ENCODE assay signal across 2 cellular contexts in genomic region chr13:42526276-42526675, GRCh38.
TF ChIP-seq lines count a peak whose summit lies in the region.

No MANE protein-coding gene starts in this region.

TF ChIP-seq in liver, 16 proteins besides CTCF, POLR2A, EP300 and RAD21:
- TF ChIP-seq NR2F2 (IDR thresholded peaks at IDR 0.05) (no peak), EGR1 (IDR thresholded peaks at IDR 0.05; ENCODE audit: low read depth in 2 of 2) (no peak), ZBTB33 (IDR thresholded peaks at IDR 0.05) (no peak), MAX (IDR thresholded peaks at IDR 0.05) (no peak), GABPA (IDR thresholded peaks at IDR 0.05 in 1 of 2, conservative IDR thresholded peaks at IDR 0.05 in 1 of 2) (no peak), JUND (IDR thresholded peaks at IDR 0.05) (no peak), REST (IDR thresholded peaks at IDR 0.05) (no peak), FOXA1 (IDR thresholded peaks at IDR 0.05) (no peak), SP1 (IDR thresholded peaks at IDR 0.05) (no peak), HNF4A (conservative IDR thresholded peaks at IDR 0.05) (no peak), HNF4G (IDR thresholded peaks at IDR 0.05) (no peak), YY1 (IDR thresholded peaks at IDR 0.05) (no peak), RXRA (IDR thresholded peaks at IDR 0.05) (no peak), ATF3 (IDR thresholded peaks at IDR 0.05) (no peak), TAF1 (conservative IDR thresholded peaks at IDR 0.05) (no peak), FOXA2 (IDR thresholded peaks at IDR 0.05) (no peak)

TF ChIP-seq in HepG2, 621 proteins besides CTCF, POLR2A, EP300 and RAD21:
- TF ChIP-seq ZFP62 (CRISPR knock-in tag; IDR thresholded peaks at IDR 0.05): no peak
- no peak for TF ChIP-seq ZNF207 (IDR thresholded peaks at IDR 0.05; ENCODE audit: borderline replicate concordance)
- TF ChIP-seq ZNF709 (CRISPR knock-in tag; IDR thresholded peaks at IDR 0.05): no peak
- TF ChIP-seq ZNF878 (CRISPR knock-in tag; IDR thresholded peaks at IDR 0.05): no peak
- TF ChIP-seq ZNF781 (CRISPR knock-in tag; IDR thresholded peaks at IDR 0.05; ENCODE audit: borderline replicate concordance, not compliant biosample characterization): no peak
- no peak for TF ChIP-seq MYPOP (CRISPR knock-in tag; IDR thresholded peaks at IDR 0.05)
- no peak for TF ChIP-seq IKZF1 (IDR thresholded peaks at IDR 0.05)
- TF ChIP-seq ZFP37 (CRISPR knock-in tag; IDR thresholded peaks at IDR 0.05; ENCODE audit: borderline replicate concordance): no peak
- TF ChIP-seq FOXP1 (IDR thresholded peaks at IDR 0.05): no peak
- no peak for TF ChIP-seq FOXP1 (CRISPR knock-in tag; IDR thresholded peaks at IDR 0.05)
- no peak for TF ChIP-seq ZNF382 (CRISPR knock-in tag; IDR thresholded peaks at IDR 0.05; ENCODE audit: borderline replicate concordance)
- no peak for TF ChIP-seq FOXM1 (CRISPR knock-in tag; IDR thresholded peaks at IDR 0.05)
- no peak for TF ChIP-seq ZNF629 (CRISPR knock-in tag; conservative IDR thresholded peaks at IDR 0.05)
- TF ChIP-seq MXD4 (CRISPR knock-in tag; IDR thresholded peaks at IDR 0.05): no peak
- no peak for TF ChIP-seq LCORL (IDR thresholded peaks at IDR 0.05)
- TF ChIP-seq LCORL (CRISPR knock-in tag; IDR thresholded peaks at IDR 0.05): no peak
